16 cellular contexts compared by ENCODE assay signal in the genomic region with DNA sequence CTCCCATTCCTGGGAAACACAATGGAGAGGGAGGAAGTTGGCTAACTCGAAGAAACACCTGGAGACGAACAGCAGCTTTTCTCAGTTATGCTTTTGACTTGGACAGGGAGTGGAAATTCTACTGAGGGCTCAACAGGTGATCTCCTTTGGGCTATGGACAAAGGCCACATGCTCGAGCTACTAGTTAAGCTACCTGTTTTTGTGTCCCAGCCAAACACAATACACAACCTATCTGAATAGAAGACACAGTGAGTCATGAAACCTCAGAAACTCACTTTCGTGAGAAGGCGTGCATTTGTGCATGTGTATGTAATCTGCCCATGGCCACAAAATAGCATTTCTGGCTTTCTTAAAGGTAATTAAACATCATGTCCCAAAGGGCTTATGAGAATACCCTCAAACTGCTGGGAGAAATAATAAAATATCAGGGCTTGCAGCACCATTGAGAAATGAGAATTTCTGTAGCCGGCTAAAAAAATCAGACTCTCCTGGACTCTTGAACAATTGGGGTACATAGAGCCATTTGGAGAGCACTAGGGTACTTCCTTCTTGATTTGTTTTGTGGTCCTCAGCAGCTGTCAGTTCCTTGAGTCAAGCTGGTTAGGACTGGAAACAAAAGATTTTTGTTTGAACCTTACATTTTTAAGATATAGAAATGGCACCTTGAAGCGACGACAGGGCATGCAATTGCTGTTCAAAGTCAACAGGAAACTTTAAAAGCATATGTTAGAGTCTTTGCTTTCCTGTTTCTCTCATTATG.
A peak's percentile ranks its signal among the peaks of the same experiment; 100 is the strongest.
DNase-seq lines count a peak whose midpoint lies in the region; ATAC-seq, FAIRE-seq and TF ChIP-seq lines count a peak whose summit lies in the region.
"Had no signal": no experiment of that assay in that cellular context is flagged by ENCODE, and none has a peak within 500 bp of the region (broad histone marks: within the 10 kb centered on the region; RNA-seq: fewer than 3 reads in every experiment).

No MANE protein-coding gene starts in this region.

- no peak overlapping the region for H2AFZ ChIP-seq in GM12878 (ENCODE audit: control insufficient read depth, low read depth, low read length)
- H2AFZ ChIP-seq: GM23248 had no signal

- 21% methylated on average over 8 of the region's 8 CpGs for WGBS in GM12878 (ENCODE audit: insufficient coverage, insufficient replicate concordance, low lambda C conversion rate, missing lambda C conversion rate)

- CTCF ChIA-PET in GM12878 (lab: Yijun Ruan, JAX), result no interaction called here
- CTCF ChIA-PET in activated naive CD4-positive, alpha-beta T cell treated with anti-CD3 and anti-CD28 coated beads for 36 hours (lab: Charles Lee), result no interaction called here

- POLR2A ChIA-PET in GM12878 (lab: Charles Lee), result interaction anchor here (0.6 kb wide), 1 partner anchor 476 kb away, joined by 3 read pairs; no protein-coding TSS in a partner anchor

- TF ChIP-seq POLR2A in GM12878 (IDR thresholded peaks at IDR 0.05; ENCODE audit: low read depth, low read length), result no peak

- BruUV-seq in GM12878 (replicated peaks; lab: Mats Ljungman, UMichigan), result no TSS peak

- no peak for TF ChIP-seq CTCF in GM12878 (IDR thresholded peaks at IDR 0.05 in 2 of 3, conservative IDR thresholded peaks at IDR 0.05 in 1 of 3; ENCODE audit: control insufficient read depth in 2 of 3, extremely low read depth in 1 of 3, insufficient read depth in 1 of 3, low read depth in 3 of 3, low read length in 3 of 3)
- no peak for TF ChIP-seq CTCF in nephron progenitor cell (IDR thresholded peaks at IDR 0.05)

- no peaks in the 10 kb centered on the region for H3K79me2 ChIP-seq in GM12878 (ENCODE audit: control insufficient read depth, insufficient read depth, low read length)

- no peaks in the 10 kb centered on the region for H3K9me3 Mint-ChIP-seq in activated naive CD4-positive, alpha-beta T cell treated with anti-CD3 and anti-CD28 coated beads for 36 hours
- no peaks in the 10 kb centered on the region for H3K9me3 Mint-ChIP-seq in nephron progenitor cell
- H3K9me3 Mint-ChIP-seq: activated CD8-positive, alpha-beta T cell treated with anti-CD3 and anti-CD28 coated beads for 36 hours; activated T-helper 1 cell treated with anti-CD3 and anti-CD28 coated beads, Interleukin-12 subunit alpha, Interleukin-12 subunit beta, Interleukin-2, Interleukin-4 antibody, amounts not matched to agents 30 ng/mL and 10 ng/mL and 1 ng/mL, durations not matched to agents 14 hours and 24 hours and 36 hours had no signal

- no peak overlapping the region for H3K27ac ChIP-seq in GM12878 (ENCODE audit: control insufficient read depth, insufficient read depth)
- H3K27ac ChIP-seq: GM23248, thyroid gland had no signal

- H3K4me3 Mint-ChIP-seq in activated naive CD4-positive, alpha-beta T cell treated with anti-CD3 and anti-CD28 coated beads for 36 hours, result no peak overlapping the region
- no peak overlapping the region for H3K4me3 Mint-ChIP-seq in nephron progenitor cell
- H3K4me3 Mint-ChIP-seq: activated CD8-positive, alpha-beta T cell treated with anti-CD3 and anti-CD28 coated beads for 36 hours; activated T-helper 1 cell treated with anti-CD3 and anti-CD28 coated beads, Interleukin-12 subunit alpha, Interleukin-12 subunit beta, Interleukin-2, Interleukin-4 antibody, amounts not matched to agents 30 ng/mL and 10 ng/mL and 1 ng/mL, durations not matched to agents 14 hours and 24 hours and 36 hours; naive thymus-derived CD4-positive, alpha-beta T cell had no signal

- SMC1A ChIA-PET in GM12878 (lab: Charles Lee; ENCODE audit: uncharacterized antibody, unreplicated experiment), result interaction anchor here (1.0 kb wide), 1 partner anchor 52 kb away, joined by 4 read pairs; no protein-coding TSS in a partner anchor

- H3K4me2 ChIP-seq in GM12878 (ENCODE audit: control insufficient read depth, insufficient read depth), result no peak overlapping the region

- no peak overlapping the region for H3K27ac Mint-ChIP-seq in activated naive CD4-positive, alpha-beta T cell treated with anti-CD3 and anti-CD28 coated beads for 36 hours
- no peak overlapping the region for H3K27ac Mint-ChIP-seq in nephron progenitor cell
- H3K27ac Mint-ChIP-seq: activated CD8-positive, alpha-beta T cell treated with anti-CD3 and anti-CD28 coated beads for 36 hours; activated T-helper 1 cell treated with anti-CD3 and anti-CD28 coated beads, Interleukin-12 subunit alpha, Interleukin-12 subunit beta, Interleukin-2, Interleukin-4 antibody, amounts not matched to agents 30 ng/mL and 10 ng/mL and 1 ng/mL, durations not matched to agents 14 hours and 24 hours and 36 hours; naive thymus-derived CD4-positive, alpha-beta T cell had no signal

- in situ Hi-C loops in GM12878 (cut with MboI), result no loop called here

- intact Hi-C loops in GM12878 (cut with micrococcal nuclease; ENCODE audit: unreplicated experiment), result no loop called here
- intact Hi-C loops in activated naive CD4-positive, alpha-beta T cell treated with anti-CD3 and anti-CD28 coated beads for 36 hours (cut with micrococcal nuclease), result no loop called here

- H3K9ac ChIP-seq in GM12878 (ENCODE audit: control insufficient read depth, insufficient read depth, low read length), result no peak overlapping the region
- H3K9ac ChIP-seq: GM23248 had no signal

- no peak for TF ChIP-seq RAD21 in GM12878 (IDR thresholded peaks at IDR 0.05; ENCODE audit: insufficient read depth, low read depth, low read length)

- RAD21 ChIA-PET in GM12878 (lab: Charles Lee; ENCODE audit: unreplicated experiment), result no interaction called here

- FAIRE-seq in GM12878 (lab: Jason Lieb, UNC), result peak; percentile 38
- FAIRE-seq: HTR-8/SVneo had no signal

- no peaks in the 10 kb centered on the region for H3K36me3 ChIP-seq in GM12878 (ENCODE audit: control insufficient read depth in 2 of 2, insufficient read depth in 2 of 2, low read length in 1 of 2)
- H3K36me3 ChIP-seq: BE2C, thyroid gland had no signal

- H3K36me3 Mint-ChIP-seq in activated naive CD4-positive, alpha-beta T cell treated with anti-CD3 and anti-CD28 coated beads for 36 hours (ENCODE audit: low read depth), result no peaks in the 10 kb centered on the region
- H3K36me3 Mint-ChIP-seq in nephron progenitor cell (ENCODE audit: low read depth), result no peaks in the 10 kb centered on the region
- H3K36me3 Mint-ChIP-seq: naive thymus-derived CD4-positive, alpha-beta T cell had no signal

- H3K4me1 ChIP-seq in GM12878 (ENCODE audit: control insufficient read depth, insufficient read depth, low read length), result no peaks in the 10 kb centered on the region
- H3K4me1 ChIP-seq: BE2C, thyroid gland had no signal

- peaks cover 6% of the 10 kb centered on the region for H3K27me3 Mint-ChIP-seq in activated naive CD4-positive, alpha-beta T cell treated with anti-CD3 and anti-CD28 coated beads for 36 hours (ENCODE audit: low read depth)
- H3K27me3 Mint-ChIP-seq in nephron progenitor cell (ENCODE audit: low read depth, poor library complexity), result no peaks in the 10 kb centered on the region

- ATAC-seq in GM18867 (IDR thresholded peaks at IDR 0.05; ENCODE audit: unreplicated experiment), result peak; percentile 57
- peak; percentile 89 for ATAC-seq in GM12878
- ATAC-seq: activated CD8-positive, alpha-beta T cell treated with anti-CD3 and anti-CD28 coated beads for 36 hours; naive thymus-derived CD4-positive, alpha-beta T cell had no signal

- peak; percentile 66 for DNase-seq in LHCN-M2 (ENCODE audit: low read depth)
- DNase-seq in GM12878 (ENCODE audit: low read depth, low spot score), result peak; percentile 17
- DNase-seq in kidney tubule cell (ENCODE audit: low spot score), result peak; percentile 9
- DNase-seq in 8988T, result no peak
- DNase-seq in activated naive CD4-positive, alpha-beta T cell treated with anti-CD3 and anti-CD28 coated beads for 36 hours, result no peak
- no peak for DNase-seq in nephron progenitor cell
- DNase-seq: activated CD8-positive, alpha-beta T cell treated with anti-CD3 and anti-CD28 coated beads for 36 hours; amniotic stem cell; BE2C; GM23248; naive thymus-derived CD4-positive, alpha-beta T cell; NCI-H2029; thyroid gland had no signal

- no peaks in the 10 kb centered on the region for H4K20me1 ChIP-seq in GM12878 (ENCODE audit: control insufficient read depth, insufficient read depth)

- H3K9me3 ChIP-seq in GM12878 (replicated peaks; ENCODE audit: control insufficient read depth, insufficient read depth, low read length), result no peaks in the 10 kb centered on the region
- H3K9me3 ChIP-seq: BE2C, thyroid gland had no signal

- no peak overlapping the region for H3K4me3 ChIP-seq in GM12878
- H3K4me3 ChIP-seq: GM23248, thyroid gland had no signal

- no peak; a peak in 1 of 4 replicates for TF ChIP-seq EP300 in GM12878 (IDR thresholded peaks at IDR 0.05; ENCODE audit: borderline replicate concordance in 1 of 2, control insufficient read depth in 1 of 2, low read depth in 2 of 2, low read length in 2 of 2)

- no peaks in the 10 kb centered on the region for H3K27me3 ChIP-seq in GM12878 (replicated peaks in 1 of 2; ENCODE audit: control insufficient read depth in 2 of 2, insufficient read depth in 2 of 2, low read length in 1 of 2)
- H3K27me3 ChIP-seq: BE2C, thyroid gland had no signal

- no peaks in the 10 kb centered on the region for H3K4me1 Mint-ChIP-seq in activated naive CD4-positive, alpha-beta T cell treated with anti-CD3 and anti-CD28 coated beads for 36 hours (ENCODE audit: low read depth)
- H3K4me1 Mint-ChIP-seq in nephron progenitor cell, result no peaks in the 10 kb centered on the region

TF ChIP-seq in GM12878, 131 proteins besides CTCF, POLR2A, EP300 and RAD21 (continues in another document):
- 0 out of 2 replicates have a peak, but pooled peaks have one; percentile 19 for TF ChIP-seq MTA2 (IDR thresholded peaks at IDR 0.05; ENCODE audit: low read depth)

Comparison
In these comparisons a context has a peak if more than half of its experiments do, and no peak if none do; other contexts are left out.
1. DNase-seq: peak in LHCN-M2 (single experiment), GM12878 (single experiment) and kidney tubule cell (single experiment); none in 8988T (single experiment), activated naive CD4-positive, alpha-beta T cell treated with anti-CD3 and anti-CD28 coated beads for 36 hours (single experiment) and nephron progenitor cell (single experiment).